In genomic region chr21:39891111-39891510, GRCh38 we compare ENCODE assay signal across 19 cellular contexts. TPM values are rescaled to one million over a fixed set of nuclear protein-coding genes. Genes with fewer than 3 reads are reported as not detected.
A peak's percentile ranks its signal among the peaks of the same experiment; 100 is the strongest.
DNase-seq lines count a peak whose midpoint lies in the region; ATAC-seq lines count a peak whose summit lies in the region.
"Had no signal": no experiment of that assay in that cellular context is flagged by ENCODE, and none has a peak within 500 bp of the region (broad histone marks: within the 10 kb centered on the region; RNA-seq: fewer than 3 reads in every experiment).

No MANE protein-coding gene starts in this region.

- ATAC-seq in HG03457 (IDR thresholded peaks at IDR 0.05; ENCODE audit: unreplicated experiment) = no peak
- ATAC-seq: HepG2 had no signal

- no peak overlapping the region for H2BK120ac ChIP-seq in trophoblast cell (ENCODE audit: insufficient read depth, low read length, poor library complexity)

- H3K14ac ChIP-seq in trophoblast cell (ENCODE audit: low read length) = no peak overlapping the region

- H2BK12ac ChIP-seq in trophoblast cell (ENCODE audit: low read length) = no peak overlapping the region

- no peak overlapping the region for H4K91ac ChIP-seq in trophoblast cell (ENCODE audit: low read depth, low read length)

- H4K8ac ChIP-seq in trophoblast cell (ENCODE audit: low read depth, low read length) = no peak overlapping the region

- no peaks in the 10 kb centered on the region for H3K79me2 ChIP-seq in trophoblast cell (ENCODE audit: control insufficient read depth, insufficient read depth, low read length, poor library complexity)

- H2AFZ ChIP-seq in trophoblast cell (ENCODE audit: insufficient read depth, low read length, poor library complexity) = no peak overlapping the region
- H2AFZ ChIP-seq: GM23248 had no signal

- H3K4me3 ChIP-seq in trophoblast cell (ENCODE audit: low read depth, low read length) (peak overlapping the region; percentile 47), subcutaneous abdominal adipose tissue (ENCODE audit: low read depth in 1 of 5, low read length in 5 of 5) (no peak overlapping the region), SJCRH30 (no peak overlapping the region)
- H3K4me3 ChIP-seq: GM23248 had no signal

- H3K27me3 ChIP-seq in trophoblast cell (ENCODE audit: insufficient read depth, low read length) = no peaks in the 10 kb centered on the region
- no peaks in the 10 kb centered on the region for H3K27me3 ChIP-seq in subcutaneous abdominal adipose tissue (ENCODE audit: control insufficient read depth in 5 of 5, insufficient read depth in 4 of 5, low read length in 5 of 5)
- H3K27me3 ChIP-seq in SJCRH30 = no peaks in the 10 kb centered on the region
- H3K27me3 ChIP-seq: BE2C had no signal

- intact Hi-C loops in head of caudate nucleus (cut with DNase I) = no loop called here

- no peaks in the 10 kb centered on the region for H3K4me1 ChIP-seq in trophoblast cell (ENCODE audit: control insufficient read depth in 1 of 2, insufficient read depth in 2 of 2, low read length in 2 of 2)
- peaks cover 2 to 12% (median 8%) of the 10 kb centered on the region in 5 donors for H3K4me1 ChIP-seq in subcutaneous abdominal adipose tissue (ENCODE audit: control insufficient read depth in 5 of 5, insufficient read depth in 5 of 5, low read length in 5 of 5)
- H3K4me1 ChIP-seq in SJCRH30 = peaks cover 3% of the 10 kb centered on the region
- H3K4me1 ChIP-seq: BE2C, Caco-2 had no signal

- no peaks in the 10 kb centered on the region for H3K36me3 ChIP-seq in trophoblast cell (ENCODE audit: control insufficient read depth in 1 of 2, insufficient read depth in 2 of 2, low read length in 2 of 2)
- no peaks in the 10 kb centered on the region for H3K36me3 ChIP-seq in subcutaneous abdominal adipose tissue (ENCODE audit: control insufficient read depth in 5 of 5, insufficient read depth in 5 of 5, low read length in 5 of 5)
- no peaks in the 10 kb centered on the region for H3K36me3 ChIP-seq in SJCRH30
- H3K36me3 ChIP-seq: BE2C had no signal

- no peak overlapping the region for H2AK5ac ChIP-seq in trophoblast cell (ENCODE audit: low read length)

- H4K12ac ChIP-seq in trophoblast cell (ENCODE audit: low read depth, low read length) = no peak overlapping the region

- H3K79me1 ChIP-seq in trophoblast cell (ENCODE audit: low read length) = no peaks in the 10 kb centered on the region

- H3K4me2 ChIP-seq in trophoblast cell (ENCODE audit: low read length) = no peak overlapping the region

- no peak overlapping the region for H2BK5ac ChIP-seq in trophoblast cell (ENCODE audit: low read depth, low read length, poor library complexity)

- H3K4ac ChIP-seq in trophoblast cell (ENCODE audit: low read depth, low read length) = no peak overlapping the region

- no CpG with 5 or more reads among the region's 5 CpGs for WGBS in trophoblast cell (ENCODE audit: extremely low coverage, insufficient coverage, insufficient read length)

- H3K9me3 ChIP-seq in trophoblast cell (ENCODE audit: insufficient read depth, low read depth, low read length) = no peaks in the 10 kb centered on the region
- no peaks in the 10 kb centered on the region for H3K9me3 ChIP-seq in subcutaneous abdominal adipose tissue (ENCODE audit: control insufficient read depth in 5 of 5, low read length in 5 of 5)
- H3K9me3 ChIP-seq in SJCRH30 (replicated peaks) = no peaks in the 10 kb centered on the region
- H3K9me3 ChIP-seq: BE2C, Caco-2 had no signal

- H3K9ac ChIP-seq in trophoblast cell (ENCODE audit: low read length) = peak overlapping the region; percentile 54
- H3K9ac ChIP-seq in subcutaneous abdominal adipose tissue (ENCODE audit: low read length in 5 of 5) = no peak overlapping the region
- H3K9ac ChIP-seq: GM23248 had no signal

- H3K27ac ChIP-seq in trophoblast cell (ENCODE audit: low read depth, low read length) (no peak overlapping the region), subcutaneous abdominal adipose tissue (ENCODE audit: low read depth, low read length) (peak overlapping the region; percentile 88), SJCRH30 (no peak overlapping the region)
- H3K27ac ChIP-seq: GM23248 had no signal

- DNase-seq in head of caudate nucleus = peak in 41 of 42 donors; percentile 43 to 91 (median 72)
- no peak for DNase-seq in trophoblast cell
- DNase-seq in COR-L47 (lab: John Stamatoyannopoulos, UW) = no peak
- no peak for DNase-seq in effector CD4-positive, alpha-beta T cell
- no peak for DNase-seq in SJCRH30
- DNase-seq: ACHN; BE2C; C1 segment of cervical spinal cord; Caco-2; CD4-positive, CD25-positive, alpha-beta regulatory T cell; CD8-positive, alpha-beta memory T cell; GM23248; HCEC 1CT; HFFc6 had no signal

- no peak overlapping the region for H3K23ac ChIP-seq in trophoblast cell (ENCODE audit: low read length)

- H3K18ac ChIP-seq in trophoblast cell (ENCODE audit: low read length) = no peak overlapping the region

RNA-seq across cellular contexts. Expression of gene PCP4, which starts 23.9 kb away (rescaled TPM):
- polyA plus RNA-seq in trophoblast cell (2013) = 0.56 and 0.92 TPM in 2 replicates
- total RNA-seq in SJCRH30 (2014; rRNA removed; shearing (Covaris generic)) = 15.8 and 20.6 TPM in 2 replicates
- total RNA-seq: CD4-positive, CD25-positive, alpha-beta regulatory T cell; CD8-positive, alpha-beta memory T cell; GM23248; H4; HepG2; HFFc6 had no signal
- polyA plus RNA-seq: CD4-positive, CD25-positive, alpha-beta regulatory T cell; CD8-positive, alpha-beta memory T cell; GM23248; HepG2; IgD-negative memory B cell had no signal

Comparison
In these comparisons a context has a peak if more than half of its experiments do, and no peak if none do; other contexts are left out.
1. DNase-seq: peak in head of caudate nucleus (41 of 42); none in trophoblast cell (0 of 2), COR-L47 (single experiment), effector CD4-positive, alpha-beta T cell (single experiment) and SJCRH30 (0 of 2).